In genomic region chr7:726084-726853, GRCh38 we compare ENCODE assay signal across 8 cellular contexts. TPM values are rescaled to one million over a fixed set of nuclear protein-coding genes. Genes with fewer than 3 reads are reported as not detected.
DNase-seq lines count a peak whose midpoint lies in the region; ATAC-seq, FAIRE-seq and TF ChIP-seq lines count a peak whose summit lies in the region.

DNAAF5 (plus strand) TSS chr7:726699; CDS start chr7:726721, 22 bp downstream.

- peak within 1 kb of the TSS; percentile 73 to 90 for H3K4me3 ChIP-seq in prostate gland

- peak within 1 kb of the TSS; percentile 63 to 69 for H3K27ac Mint-ChIP-seq in T-cell

- DNase-seq in GM12891 (ENCODE audit: insufficient read length, low spot score): peak; percentile 95
- DNase-seq in NCI-H1105 treated with DMSO at 0.1 percent for 48 hours (lab: John Stamatoyannopoulos, UW): peak; percentile 82
- peak; percentile 70 to 89 (median 82) for DNase-seq in T-cell
- peak; percentile 91 for DNase-seq in left cardiac atrium
- DNase-seq in prostate gland (ENCODE audit: low spot score): peak; percentile 82
- peak; percentile 85 for DNase-seq in ureter (ENCODE audit: low spot score)

- H3K27ac ChIP-seq in adipose tissue (ENCODE audit: low read depth, low read length) (no peak within 1 kb of the TSS), prostate gland (peak within 1 kb of the TSS; percentile 7 to 50)

- H3K4me3 Mint-ChIP-seq in T-cell: peak within 1 kb of the TSS; percentile 69 to 80 (median 79)

- FAIRE-seq in GM12891 (lab: Jason Lieb, UNC): peak; percentile 97

- 7 to 11% (median 10%) methylated on average over 39 to 56 of the region's 56 CpGs for WGBS in adipose tissue, 3 donors
- 6% methylated on average over 51 of the region's 56 CpGs for WGBS in prostate gland

- TF ChIP-seq CTCF in prostate gland (IDR thresholded peaks at IDR 0.05): no peak

- H3K4me1 ChIP-seq in prostate gland (replicated peaks): no peaks in the 10 kb centered on the region

- H3K9me3 Mint-ChIP-seq in T-cell: peaks cover 3 to 4% (median 4%) of the 10 kb centered on the region in 3 donors

- TF ChIP-seq POLR2A in GM12891 (IDR thresholded peaks at IDR 0.05; ENCODE audit: low read depth, low read length) (peak; percentile 47; the same call in 1 of the 2 replicates), prostate gland (IDR thresholded peaks at IDR 0.05) (peak; percentile 14)

- no peaks in the 10 kb centered on the region for H3K27me3 ChIP-seq in prostate gland (replicated peaks; ENCODE audit: insufficient read depth)

- peaks cover 19 to 33% (median 24%) of the 10 kb centered on the region in 3 donors for H3K4me1 Mint-ChIP-seq in T-cell

- ATAC-seq in HG02678 (IDR thresholded peaks at IDR 0.05; ENCODE audit: unreplicated experiment) (peak; percentile 90), T-cell (replicated peaks in 1 of 4) (peak; percentile 88 to 92 (median 90)), left cardiac atrium (peak; percentile 94)

- intact Hi-C loops in left cardiac atrium (cut with DNase I): loop anchor here in 1 of 2 donors (5.0 kb wide), 1 partner anchor 59 kb away; no protein-coding TSS in a partner anchor
- intact Hi-C loops in prostate gland (cut with DNase I): no loop called here

- POLR2A ChIA-PET in T-cell (lab: Charles Lee): no interaction called here

- H3K9me3 ChIP-seq in prostate gland: no peaks in the 10 kb centered on the region

- no peaks in the 10 kb centered on the region for H3K27me3 Mint-ChIP-seq in T-cell

- H3K36me3 ChIP-seq in prostate gland: no peaks in the 10 kb centered on the region

- CTCF ChIA-PET in T-cell (lab: Charles Lee): interaction anchor here in 1 of 2 donors (0.5 kb wide), 1 partner anchor 53 kb away, joined by 3 read pairs; no protein-coding TSS in a partner anchor

- peaks cover 29% of the 10 kb centered on the region for H3K36me3 Mint-ChIP-seq in T-cell

TF ChIP-seq in GM12891, 5 proteins besides CTCF, POLR2A, EP300 and RAD21:
- TF ChIP-seq TAF1 (IDR thresholded peaks at IDR 0.05; ENCODE audit: low read depth, low read length): peak; percentile 86
- TF ChIP-seq POU2F2 (IDR thresholded peaks at IDR 0.05; ENCODE audit: low read depth, low read length): peak; percentile 69
- peak; percentile 77 for TF ChIP-seq SPI1 (IDR thresholded peaks at IDR 0.05; ENCODE audit: low read depth, low read length)
- peak; percentile 74 for TF ChIP-seq POLR2AphosphoS5 (IDR thresholded peaks at IDR 0.05; ENCODE audit: low read depth, low read length)
- no peak for TF ChIP-seq PAX5 (IDR thresholded peaks at IDR 0.05; ENCODE audit: insufficient read depth, low read length, severe bottlenecking)

RNA-seq across cellular contexts. Expression of gene DNAAF5, which starts in this region (rescaled TPM):
- 13.6 TPM for polyA plus RNA-seq in GM12891 (2012; ENCODE audit: low read depth, missing spikeins)
- 10 to 100 TPM; 12.8 to 21.4 (median 17.1) TPM for total RNA-seq in T-cell
- polyA plus RNA-seq in adipose tissue: 10 to 100 TPM; 11.0 to 14.6 (median 11.8) TPM
- total RNA-seq in left cardiac atrium: 10 to 100 TPM; 14.9 to 15.0 TPM
- total RNA-seq in prostate gland: 10 to 100 TPM; 30.8 to 52.0 TPM
- 35.1 TPM for total RNA-seq in ureter
